13 cellular contexts compared by ENCODE assay signal in genomic region chr9:95266649-95267048, GRCh38. TPM values are rescaled to one million over a fixed set of nuclear protein-coding genes. Genes with fewer than 3 reads are reported as not detected.
A peak's percentile ranks its signal among the peaks of the same experiment; 100 is the strongest.
DNase-seq lines count a peak whose midpoint lies in the region; ATAC-seq and TF ChIP-seq lines count a peak whose summit lies in the region.
"Had no signal": no experiment of that assay in that cellular context is flagged by ENCODE, and none has a peak within 500 bp of the region (broad histone marks: within the 10 kb centered on the region; RNA-seq: fewer than 3 reads in every experiment).

No MANE protein-coding gene starts in this region.

- H3K27ac Mint-ChIP-seq in nephron progenitor cell = no peak overlapping the region
- no peak overlapping the region for H3K27ac Mint-ChIP-seq in chondrocyte (ENCODE audit: unreplicated experiment)

- H4K20me1 ChIP-seq in OCI-LY3 (ENCODE audit: insufficient read depth, low read length) = peaks cover 18% of the 10 kb centered on the region

- no peak overlapping the region for H3K27ac ChIP-seq in OCI-LY3 (ENCODE audit: low read length)
- H3K27ac ChIP-seq: testis had no signal

- peaks cover 36% of the 10 kb centered on the region for H3K4me1 ChIP-seq in OCI-LY3 (ENCODE audit: low read length)
- H3K4me1 ChIP-seq: testis had no signal

- in situ Hi-C loops in Caki2 (cut with HindIII; ENCODE audit: low pct_unique_long_range_greater_than_20kb, low sequenced_read_pairs) = loop anchor here (25.0 kb wide), 1 partner anchor 221 kb away; no protein-coding TSS in a partner anchor

- peaks cover 17% of the 10 kb centered on the region for H3K79me2 ChIP-seq in OCI-LY3 (ENCODE audit: low read length)

- H3K4me3 ChIP-seq in OCI-LY3 (ENCODE audit: low read length) = peak overlapping the region; percentile 67
- H3K4me3 ChIP-seq: testis had no signal

- TF ChIP-seq CTCF in OCI-LY3 (IDR thresholded peaks at IDR 0.05; ENCODE audit: low read depth, low read length) (no peak), nephron progenitor cell (IDR thresholded peaks at IDR 0.05) (no peak), chondrocyte (IDR thresholded peaks at IDR 0.05) (no peak)

- H3K9me3 Mint-ChIP-seq in nephron progenitor cell = peaks cover 6% of the 10 kb centered on the region
- H3K9me3 Mint-ChIP-seq in chondrocyte (ENCODE audit: low read depth) = no peaks in the 10 kb centered on the region
- H3K9me3 Mint-ChIP-seq: CD4-positive, CD25-positive, alpha-beta regulatory T cell had no signal

- ATAC-seq in GM19035 (IDR thresholded peaks at IDR 0.05; ENCODE audit: unreplicated experiment) (peak; percentile 65), HG02763 (IDR thresholded peaks at IDR 0.05; ENCODE audit: unreplicated experiment) (peak; percentile 55)

- peak; percentile 26 for DNase-seq in Caki2 (ENCODE audit: low read depth)
- no peak for DNase-seq in NCI-H446 treated with DMSO at 0.1 percent for 48 hours (lab: John Stamatoyannopoulos, UW)
- no peak for DNase-seq in nephron progenitor cell
- no peak for DNase-seq in amniotic stem cell (lab: John Stamatoyannopoulos, UW)
- DNase-seq in chondrocyte (ENCODE audit: low spot score) = no peak
- DNase-seq: activated CD4-positive, CD25-positive, alpha-beta regulatory T cell; RPMI8226; stimulated activated CD4-positive, alpha-beta T cell treated with anti-CD3 and anti-CD28 coated beads, Interleukin-1b, Interleukin-23, amount 100 ng/mL, for 48 hours; testis had no signal

- H3K36me3 Mint-ChIP-seq in nephron progenitor cell (ENCODE audit: low read depth) (peaks cover 15% of the 10 kb centered on the region), chondrocyte (ENCODE audit: low read depth) (peaks cover 3% of the 10 kb centered on the region)
- H3K36me3 Mint-ChIP-seq: CD4-positive, CD25-positive, alpha-beta regulatory T cell had no signal

- H3K27me3 ChIP-seq in OCI-LY3 (ENCODE audit: low read depth, low read length) = peaks cover 13% of the 10 kb centered on the region
- H3K27me3 ChIP-seq: testis had no signal

- H3K4me3 Mint-ChIP-seq in nephron progenitor cell (no peak overlapping the region), chondrocyte (ENCODE audit: unreplicated experiment) (no peak overlapping the region)
- H3K4me3 Mint-ChIP-seq: CD4-positive, CD25-positive, alpha-beta regulatory T cell had no signal

- no peak overlapping the region for H2AFZ ChIP-seq in OCI-LY3 (ENCODE audit: low read depth, low read length)

- H3K9ac ChIP-seq in OCI-LY3 (ENCODE audit: low read length) = peak overlapping the region; percentile 29; the same call in 1 of the 2 replicates

- H3K4me1 Mint-ChIP-seq in nephron progenitor cell (peaks cover 60% of the 10 kb centered on the region), chondrocyte (ENCODE audit: low read depth) (peaks cover 11% of the 10 kb centered on the region)

- H3K9me3 ChIP-seq in OCI-LY3 (ENCODE audit: insufficient read depth, low read length) = no peaks in the 10 kb centered on the region
- H3K9me3 ChIP-seq: testis had no signal

- no peaks in the 10 kb centered on the region for H3K27me3 Mint-ChIP-seq in nephron progenitor cell (ENCODE audit: low read depth, poor library complexity)
- no peaks in the 10 kb centered on the region for H3K27me3 Mint-ChIP-seq in chondrocyte (ENCODE audit: low read depth)
- H3K27me3 Mint-ChIP-seq: CD4-positive, CD25-positive, alpha-beta regulatory T cell had no signal

- H3K4me2 ChIP-seq in OCI-LY3 (ENCODE audit: low read length) = peak overlapping the region; percentile 82

- H3K36me3 ChIP-seq in OCI-LY3 (replicated peaks; ENCODE audit: low read depth, low read length) = no peaks in the 10 kb centered on the region

RNA-seq across cellular contexts. Expression of gene FANCC, which starts 50.9 kb away (rescaled TPM):
- total RNA-seq in Caki2 (2014; rRNA removed; shearing (Covaris generic); ENCODE audit: low replicate concordance) = 24.6 and 34.1 TPM in 2 replicates
- total RNA-seq in chondrocyte = 9.3 to 14.7 TPM (median 10.3 TPM) in 3 replicates
